ENCODE assay signal across 23 cellular contexts in genomic region chr6:168724033-168724432, GRCh38.
A peak's percentile ranks its signal among the peaks of the same experiment; 100 is the strongest.
DNase-seq lines count a peak whose midpoint lies in the region; FAIRE-seq and TF ChIP-seq lines count a peak whose summit lies in the region.
"Had no signal": no experiment of that assay in that cellular context is flagged by ENCODE, and none has a peak within 500 bp of the region (broad histone marks: within the 10 kb centered on the region; RNA-seq: fewer than 3 reads in every experiment).

No MANE protein-coding gene starts in this region.

- H3K18ac ChIP-seq in H1 (ENCODE audit: extremely low read depth, low read length) (no peak overlapping the region), trophoblast cell (ENCODE audit: low read length) (no peak overlapping the region)

- H4K8ac ChIP-seq in H1 (ENCODE audit: extremely low read depth, insufficient read depth, low read length) = no peak overlapping the region
- H4K8ac ChIP-seq in trophoblast cell (ENCODE audit: low read depth, low read length) = no peak overlapping the region

- H2AK5ac ChIP-seq in H1 (ENCODE audit: low read depth, low read length) (no peak overlapping the region), trophoblast cell (ENCODE audit: low read length) (no peak overlapping the region)

- H3K27me3 ChIP-seq in BLaER1 = no peaks in the 10 kb centered on the region
- H3K27me3 ChIP-seq in H1 (replicated peaks in 1 of 4; ENCODE audit: control insufficient read depth in 3 of 4, extremely low read depth in 1 of 4, insufficient read depth in 3 of 4, low read length in 3 of 4) = no peaks in the 10 kb centered on the region
- no peaks in the 10 kb centered on the region for H3K27me3 ChIP-seq in trophoblast cell (ENCODE audit: insufficient read depth, low read length)
- H3K27me3 ChIP-seq: BE2C had no signal

- H3K4ac ChIP-seq in H1 (replicated peaks; ENCODE audit: insufficient read length, low read depth, low read length) (no peak overlapping the region), trophoblast cell (ENCODE audit: low read depth, low read length) (no peak overlapping the region)

- intact Hi-C loops in lower leg skin (cut with DNase I; ENCODE audit: low total_unique reads) = no loop called here

- H3K23ac ChIP-seq in H1 (ENCODE audit: insufficient read length) (no peak overlapping the region), trophoblast cell (ENCODE audit: low read length) (no peak overlapping the region)

- H3K23me2 ChIP-seq in H1 (ENCODE audit: low read depth, low read length) = no peaks in the 10 kb centered on the region

- TF ChIP-seq CTCF in HEK293 (tag by site-specific recombination; IDR thresholded peaks at IDR 0.05) (no peak), H1 (IDR thresholded peaks at IDR 0.05; ENCODE audit: control extremely low read depth in 1 of 3, insufficient read depth in 1 of 3, low read depth in 1 of 3, low read length in 3 of 3) (no peak), lower leg skin (IDR thresholded peaks at IDR 0.05) (no peak)

- TF ChIP-seq RAD21 in H1 (IDR thresholded peaks at IDR 0.05 in 1 of 2, conservative IDR thresholded peaks at IDR 0.05 in 1 of 2; ENCODE audit: low read depth in 2 of 2, low read length in 2 of 2) = no peak

- peaks cover 28% of the 10 kb centered on the region for H3K4me1 ChIP-seq in BLaER1
- no peaks in the 10 kb centered on the region for H3K4me1 ChIP-seq in HEK293 (ENCODE audit: control insufficient read depth, insufficient read depth, low read length)
- no peaks in the 10 kb centered on the region for H3K4me1 ChIP-seq in H1 (replicated peaks in 1 of 4; ENCODE audit: control insufficient read depth in 3 of 4, insufficient read depth in 4 of 4, low read length in 3 of 4)
- H3K4me1 ChIP-seq in trophoblast cell (ENCODE audit: control insufficient read depth in 1 of 2, insufficient read depth in 2 of 2, low read length in 2 of 2) = peaks cover 2 to 6% of the 10 kb centered on the region in 2 experiments
- H3K4me1 ChIP-seq: A549, BE2C, Caco-2, HAP-1 had no signal

- no peak overlapping the region for H4K5ac ChIP-seq in H1 (ENCODE audit: insufficient read length, low read depth, low read length)

- H2BK15ac ChIP-seq in H1 (ENCODE audit: low read length) = no peak overlapping the region

- H3K79me1 ChIP-seq in H1 (ENCODE audit: low read depth, low read length) (no peaks in the 10 kb centered on the region), trophoblast cell (ENCODE audit: low read length) (peaks cover 10% of the 10 kb centered on the region)

- DNase-seq in H1 (ENCODE audit: low read depth in 1 of 2, low spot score in 2 of 2) = no peak
- no peak for DNase-seq in trophoblast cell
- DNase-seq in lower leg skin (ENCODE audit: low spot score in 2 of 2) = no peak
- no peak for DNase-seq in globus pallidus (ENCODE audit: low spot score)
- DNase-seq in activated CD8-positive, alpha-beta memory T cell treated with anti-CD3 and anti-CD28 coated beads for 24 hours = no peak
- DNase-seq: 8988T; ACHN; AML-193; BE2C; Caco-2; CD4-positive, CD25-positive, alpha-beta regulatory T cell; DMS153; DMS79 treated with DMSO at 0.1 percent for 48 hours; GF-D8 had no signal

- H3K79me2 ChIP-seq in H1 (ENCODE audit: control insufficient read depth in 1 of 2, insufficient read depth in 2 of 2, low read length in 2 of 2) = no peaks in the 10 kb centered on the region
- no peaks in the 10 kb centered on the region for H3K79me2 ChIP-seq in trophoblast cell (ENCODE audit: control insufficient read depth, insufficient read depth, low read length, poor library complexity)

- peak overlapping the region; percentile 80 for H3K4me2 ChIP-seq in BLaER1
- H3K4me2 ChIP-seq in H1 (ENCODE audit: insufficient read depth in 1 of 2, low read depth in 2 of 2, low read length in 2 of 2) = no peak overlapping the region
- no peak overlapping the region for H3K4me2 ChIP-seq in trophoblast cell (ENCODE audit: low read length)
- H3K4me2 ChIP-seq: A549, GM23338 had no signal

- 63% methylated on average over 1 of the region's 1 CpG; no CpG with 5 or more reads in 1 of the 2 experiments for WGBS in H1 (ENCODE audit: extremely low coverage in 1 of 2, insufficient coverage in 1 of 2, insufficient read length in 1 of 2, insufficient replicate concordance in 2 of 2, low coverage in 1 of 2, low lambda C conversion rate in 2 of 2, missing lambda C conversion rate in 1 of 2), 2 experiments
- WGBS in trophoblast cell (ENCODE audit: extremely low coverage, insufficient coverage, insufficient read length) = no CpG with 5 or more reads among the region's 1 CpG
- WGBS in lower leg skin, 2 donors = 100% methylated on average over 1 of the region's 1 CpG

- H3K9ac ChIP-seq in BLaER1 (no peak overlapping the region), H1 (replicated peaks in 1 of 4; ENCODE audit: extremely low read depth in 1 of 4, low read depth in 3 of 4, low read length in 3 of 4) (no peak overlapping the region), trophoblast cell (ENCODE audit: low read length) (no peak overlapping the region)

- no peak overlapping the region for H3K14ac ChIP-seq in H1 (ENCODE audit: insufficient read length)
- H3K14ac ChIP-seq in trophoblast cell (ENCODE audit: low read length) = no peak overlapping the region

- H3K9me3 ChIP-seq in BLaER1 (no peaks in the 10 kb centered on the region), HEK293 (ENCODE audit: control insufficient read depth, insufficient read depth, low read depth, low read length) (no peaks in the 10 kb centered on the region), H1 (ENCODE audit: insufficient read depth in 2 of 2, low read depth in 1 of 2, low read length in 1 of 2) (peaks cover 26 to 37% of the 10 kb centered on the region in 2 experiments), trophoblast cell (ENCODE audit: insufficient read depth, low read depth, low read length) (peaks cover 11% of the 10 kb centered on the region)
- H3K9me3 ChIP-seq: A549, BE2C, Caco-2, HAP-1 had no signal

- no peak for TF ChIP-seq EP300 in H1 (IDR thresholded peaks at IDR 0.05; ENCODE audit: borderline replicate concordance in 1 of 2, low read depth in 2 of 2, low read length in 2 of 2)

- no peak for FAIRE-seq in H1 (lab: Jason Lieb, UNC)
- FAIRE-seq: A549, GM12891, GM18507, H54 had no signal

- H2BK120ac ChIP-seq in H1 (replicated peaks; ENCODE audit: low read depth, low read length) (no peak overlapping the region), trophoblast cell (ENCODE audit: insufficient read depth, low read length, poor library complexity) (no peak overlapping the region)

- H3K27ac ChIP-seq in BLaER1 = no peak overlapping the region
- no peak overlapping the region for H3K27ac ChIP-seq in HEK293 (ENCODE audit: extremely low read depth, low read depth, low read length)
- H3K27ac ChIP-seq in H1 (ENCODE audit: low read depth, low read length) = no peak overlapping the region
- no peak overlapping the region for H3K27ac ChIP-seq in trophoblast cell (ENCODE audit: low read depth, low read length)
- H3K27ac ChIP-seq: A549, C4-2B had no signal

- no peak overlapping the region for H2BK12ac ChIP-seq in H1 (ENCODE audit: low read depth, low read length)
- H2BK12ac ChIP-seq in trophoblast cell (ENCODE audit: low read length) = peak overlapping the region; percentile 19

- CTCF ChIA-PET in HEK293 (lab: Yijun Ruan, JAX) (interaction anchor here (1.1 kb wide), 1 partner anchor 10 kb away, joined by 4 read pairs; no protein-coding TSS in a partner anchor), H1 (lab: Charles Lee; ENCODE audit: partially characterized antibody) (interaction anchor here (1.1 to 4.3 kb wide), 2 partner anchors 12 to 353 kb away, joined by 3 to 43 read pairs; no protein-coding TSS in a partner anchor)

- TF ChIP-seq POLR2A in H1 (IDR thresholded peaks at IDR 0.05; ENCODE audit: control extremely low read depth in 1 of 2, low read depth in 2 of 2, low read length in 2 of 2) = no peak
- TF ChIP-seq POLR2A in lower leg skin (IDR thresholded peaks at IDR 0.05) = no peak

- no peak overlapping the region for H2BK5ac ChIP-seq in H1 (ENCODE audit: low read depth, low read length)
- no peak overlapping the region for H2BK5ac ChIP-seq in trophoblast cell (ENCODE audit: low read depth, low read length, poor library complexity)

- H3K56ac ChIP-seq in H1 (replicated peaks; ENCODE audit: insufficient read length, low read depth, low read length) = no peak overlapping the region

- no peak overlapping the region for H2BK20ac ChIP-seq in H1 (ENCODE audit: low read length)

- no peak overlapping the region for H4K12ac ChIP-seq in trophoblast cell (ENCODE audit: low read depth, low read length)

- H4K91ac ChIP-seq in H1 (replicated peaks; ENCODE audit: insufficient read length, low read length) (no peak overlapping the region), trophoblast cell (ENCODE audit: low read depth, low read length) (peak overlapping the region; percentile 0)

- POLR2A ChIA-PET in HEK293 (lab: Yijun Ruan, JAX) = no interaction called here
- POLR2A ChIA-PET in H1 (lab: Charles Lee; ENCODE audit: partially characterized antibody) = no interaction called here

- H3K4me3 ChIP-seq in BLaER1 (no peak overlapping the region), HEK293 (ENCODE audit: low read depth, low read length) (no peak overlapping the region), H1 (ENCODE audit: extremely low read depth in 1 of 4, insufficient read depth in 2 of 4, low read depth in 3 of 4, low read length in 4 of 4) (peak overlapping the region in 1 of 4 experiments; percentile 19; a peak in 1 of 8 replicates), trophoblast cell (ENCODE audit: low read depth, low read length) (no peak overlapping the region), lower leg skin (ENCODE audit: low read depth, poor library complexity, severe bottlenecking) (no peak overlapping the region)
- H3K4me3 ChIP-seq: A549, GM23338, HAP-1 had no signal

- no peaks in the 10 kb centered on the region for H4K20me1 ChIP-seq in BLaER1
- H4K20me1 ChIP-seq in H1 (replicated peaks in 1 of 2; ENCODE audit: control insufficient read depth in 1 of 2, insufficient read depth in 2 of 2, low read length in 2 of 2) = no peaks in the 10 kb centered on the region

- H2AFZ ChIP-seq in H1 (ENCODE audit: low read length) (no peak overlapping the region), trophoblast cell (ENCODE audit: insufficient read depth, low read length, poor library complexity) (no peak overlapping the region)
- H2AFZ ChIP-seq: GM23338 had no signal

- no peaks in the 10 kb centered on the region for H3K36me3 ChIP-seq in BLaER1
- no peaks in the 10 kb centered on the region for H3K36me3 ChIP-seq in HEK293 (ENCODE audit: control insufficient read depth in 2 of 2, insufficient read depth in 1 of 2, low read length in 2 of 2)
- no peaks in the 10 kb centered on the region for H3K36me3 ChIP-seq in H1 (ENCODE audit: control insufficient read depth in 2 of 4, insufficient read depth in 4 of 4, low read length in 3 of 4)
- H3K36me3 ChIP-seq in trophoblast cell (ENCODE audit: control insufficient read depth in 1 of 2, insufficient read depth in 2 of 2, low read length in 2 of 2) = no peaks in the 10 kb centered on the region
- H3K36me3 ChIP-seq: BE2C, HAP-1 had no signal

TF ChIP-seq in HEK293, 187 proteins besides CTCF, POLR2A, EP300 and RAD21 (continues in another document):
- TF ChIP-seq BCL11B (tag by site-specific recombination; IDR thresholded peaks at IDR 0.05; ENCODE audit: low read depth) = no peak

TF ChIP-seq in H1, 55 proteins besides CTCF, POLR2A, EP300 and RAD21:
- TF ChIP-seq CBX5 (IDR thresholded peaks at IDR 0.05; ENCODE audit: low read depth, low read length) (0 out of 2 replicates have a peak, but pooled peaks have one; percentile 93), RXRA (IDR thresholded peaks at IDR 0.05; ENCODE audit: insufficient read depth, low read depth, low read length) (no peak)
